In genomic region chr12:55996715-55997534, GRCh38 we compare ENCODE assay signal across 8 cellular contexts. TPM values are rescaled to one million over a fixed set of nuclear protein-coding genes. Genes with fewer than 3 reads are reported as not detected.
A peak's percentile ranks its signal among the peaks of the same experiment; 100 is the strongest.
DNase-seq lines count a peak whose midpoint lies in the region; ATAC-seq and TF ChIP-seq lines count a peak whose summit lies in the region.

TSS of gene SUOX (plus strand) at chr12:55997276. CDS start at chr12:56002222, 4,946 bp downstream.

- peaks cover 26% of the 10 kb centered on the region for H3K4me1 Mint-ChIP-seq in activated naive CD8-positive, alpha-beta T cell treated with anti-CD3 and anti-CD28 coated beads, Interleukin-2, amount 50 U/mL, for 24 hours
- H3K4me1 Mint-ChIP-seq in glutamatergic neuron (ENCODE audit: low read depth, unreplicated experiment) = no peaks in the 10 kb centered on the region

- DNase-seq in Daoy (ENCODE audit: low read depth) (peak; percentile 98), GM20000 (ENCODE audit: low spot score) (peak; percentile 98), NCI-H748 treated with DMSO at 0.1 percent for 48 hours (lab: John Stamatoyannopoulos, UW) (peak; percentile 89), glutamatergic neuron (peak; percentile 95), SKM-1 treated with dmso at 0.1 percent for 144 hours (lab: John Stamatoyannopoulos, UW; ENCODE audit: unreplicated experiment) (no peak)
- DNase-seq in activated naive CD8-positive, alpha-beta T cell treated with anti-CD3 and anti-CD28 coated beads, Interleukin-2, amount 50 U/mL, for 24 hours = peak; percentile 54

- no peaks in the 10 kb centered on the region for H3K9me3 Mint-ChIP-seq in activated naive CD8-positive, alpha-beta T cell treated with anti-CD3 and anti-CD28 coated beads, Interleukin-2, amount 50 U/mL, for 24 hours
- H3K9me3 Mint-ChIP-seq in glutamatergic neuron (ENCODE audit: unreplicated experiment) = peaks cover 11% of the 10 kb centered on the region

- H3K27me3 Mint-ChIP-seq in activated naive CD8-positive, alpha-beta T cell treated with anti-CD3 and anti-CD28 coated beads, Interleukin-2, amount 50 U/mL, for 24 hours = peaks cover 7% of the 10 kb centered on the region
- H3K27me3 Mint-ChIP-seq in glutamatergic neuron (ENCODE audit: unreplicated experiment) = no peaks in the 10 kb centered on the region

- no peaks in the 10 kb centered on the region for H3K9me3 ChIP-seq in neuron (ENCODE audit: low read length)

- no peak for TF ChIP-seq CTCF in GM20000 (IDR thresholded peaks at IDR 0.05; ENCODE audit: extremely low read depth, missing control alignments)
- TF ChIP-seq CTCF in glutamatergic neuron (IDR thresholded peaks at IDR 0.05; ENCODE audit: partially characterized antibody, unreplicated experiment) = no peak

- H3K36me3 Mint-ChIP-seq in activated naive CD8-positive, alpha-beta T cell treated with anti-CD3 and anti-CD28 coated beads, Interleukin-2, amount 50 U/mL, for 24 hours (ENCODE audit: low read depth) = peaks cover 3% of the 10 kb centered on the region
- H3K36me3 Mint-ChIP-seq in glutamatergic neuron (ENCODE audit: unreplicated experiment) = no peaks in the 10 kb centered on the region

- H3K4me1 ChIP-seq in neuron (ENCODE audit: insufficient read depth, low read length) = peaks cover 14% of the 10 kb centered on the region

- H2AFZ ChIP-seq in neuron (ENCODE audit: low read depth, low read length) = peak within 1 kb of the TSS; percentile 14

- ATAC-seq in HG03571 (IDR thresholded peaks at IDR 0.05; ENCODE audit: unreplicated experiment) = peak; percentile 93
- ATAC-seq in activated naive CD8-positive, alpha-beta T cell treated with anti-CD3 and anti-CD28 coated beads, Interleukin-2, amount 50 U/mL, for 24 hours = peak; percentile 86

- peaks cover 31% of the 10 kb centered on the region for H3K36me3 ChIP-seq in neuron (ENCODE audit: insufficient read depth, low read length)

- peak within 1 kb of the TSS; percentile 68 for H3K4me3 ChIP-seq in neuron (ENCODE audit: low read length)

- H3K4me3 Mint-ChIP-seq in activated naive CD8-positive, alpha-beta T cell treated with anti-CD3 and anti-CD28 coated beads, Interleukin-2, amount 50 U/mL, for 24 hours = peak within 1 kb of the TSS; percentile 73
- peak within 1 kb of the TSS; percentile 96 for H3K4me3 Mint-ChIP-seq in glutamatergic neuron (ENCODE audit: unreplicated experiment)

- peak within 1 kb of the TSS; percentile 25 for H3K27ac Mint-ChIP-seq in activated naive CD8-positive, alpha-beta T cell treated with anti-CD3 and anti-CD28 coated beads, Interleukin-2, amount 50 U/mL, for 24 hours
- peak within 1 kb of the TSS; percentile 87 for H3K27ac Mint-ChIP-seq in glutamatergic neuron (ENCODE audit: unreplicated experiment)

- no peaks in the 10 kb centered on the region for H3K27me3 ChIP-seq in neuron (ENCODE audit: insufficient read depth, low read length)

RNA-seq across cellular contexts. Expression of gene SUOX, which starts in this region (rescaled TPM):
- total RNA-seq in Daoy (2014; rRNA removed; shearing (Covaris generic)) = 13.1 and 13.3 TPM in 2 replicates
- total RNA-seq in glutamatergic neuron (ENCODE audit: unreplicated experiment) = 23.9 TPM
